19 cellular contexts compared by ENCODE assay signal in the genomic region with DNA sequence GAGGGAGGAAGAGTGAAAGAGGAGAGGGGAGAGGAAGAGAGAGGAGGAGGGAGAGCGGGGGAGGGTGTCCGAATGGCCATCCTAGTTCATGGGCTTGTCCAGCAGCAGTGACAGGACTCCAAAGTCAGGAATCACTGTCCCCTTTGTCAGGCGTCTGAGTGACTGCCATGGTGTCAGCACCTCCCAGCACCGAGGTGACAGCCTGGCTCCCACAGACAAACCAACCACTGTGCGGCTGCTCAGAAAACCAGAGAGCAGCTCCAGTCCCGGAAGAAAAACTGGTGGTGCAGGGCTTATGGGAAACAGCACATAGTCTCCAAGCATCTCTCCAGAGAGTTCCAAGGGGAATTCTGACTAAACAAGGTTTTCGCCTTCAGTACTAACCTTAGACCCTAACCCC. TPM values are rescaled to one million over a fixed set of nuclear protein-coding genes. Genes with fewer than 3 reads are reported as not detected.
"Had no signal": no experiment of that assay in that cellular context is flagged by ENCODE, and none has a peak within 500 bp of the region (broad histone marks: within the 10 kb centered on the region; RNA-seq: fewer than 3 reads in every experiment).

No MANE protein-coding gene starts in this region.

- H3K36me3 ChIP-seq: breast epithelium, gastrocnemius medialis, ovary, tibial nerve, vagina had no signal

- DNase-seq: activated CD4-positive, alpha-beta T cell treated with anti-CD3 and anti-CD28 coated beads, Interleukin-2, amount 10 ng/mL, durations not matched to agents 24 days and 14 days; activated CD4-positive, CD25-positive, alpha-beta regulatory T cell; activated CD8-positive, alpha-beta memory T cell treated with anti-CD3 and anti-CD28 coated beads, Interleukin-2, amount 50 U/mL, for 4 hours; activated CD8-positive, alpha-beta T cell treated with anti-CD3 and anti-CD28 coated beads, Interleukin-2, amount 10 ng/mL, durations not matched to agents 7 days and 5 days; activated gamma-delta T cell treated with Interleukin-2 at 50 U/mL for 16 hours; activated T-cell treated with anti-CD3 and anti-CD28 coated beads, Interleukin-2, amount 50 U/mL, for 48 hours; aorta; endodermal cell; erythroblast; gastrocnemius medialis; left ventricle myocardium superior; mesendoderm; ovary; retina had no signal

- H3K4me1 ChIP-seq: breast epithelium, gastrocnemius medialis, tibial nerve, vagina had no signal

- H3K4me3 ChIP-seq: breast epithelium, gastrocnemius medialis, hepatocyte, ovary, tibial nerve, vagina had no signal

- H3K27ac ChIP-seq: breast epithelium, gastrocnemius medialis, hepatocyte, ovary, tibial nerve, vagina had no signal

- ATAC-seq: activated CD8-positive, alpha-beta T cell treated with anti-CD3 and anti-CD28 coated beads, Interleukin-2, amount 10 ng/mL, durations not matched to agents 7 days and 5 days; gastrocnemius medialis; left ventricle myocardium superior; stimulated activated effector memory CD8-positive, alpha-beta T cell treated with anti-CD3 and anti-CD28 coated beads, Interleukin-12 subunit alpha, Interleukin-12 subunit beta, amount 100 ng/mL, for 72 hours had no signal

- H3K9me3 ChIP-seq: gastrocnemius medialis, ovary, vagina had no signal

- H3K27me3 ChIP-seq: breast epithelium, gastrocnemius medialis, hepatocyte, ovary, tibial nerve, vagina had no signal

RNA-seq across cellular contexts. Expression of a gene that starts 18.9 kb away (rescaled TPM):
- total RNA-seq: activated CD4-positive, alpha-beta T cell treated with anti-CD3 and anti-CD28 coated beads, Interleukin-2, amount 10 ng/mL, durations not matched to agents 24 days and 14 days; activated CD8-positive, alpha-beta T cell treated with anti-CD3 and anti-CD28 coated beads, Interleukin-2, amount 10 ng/mL, durations not matched to agents 7 days and 5 days had no signal
